18 cellular contexts compared by ENCODE assay signal in the genomic region with DNA sequence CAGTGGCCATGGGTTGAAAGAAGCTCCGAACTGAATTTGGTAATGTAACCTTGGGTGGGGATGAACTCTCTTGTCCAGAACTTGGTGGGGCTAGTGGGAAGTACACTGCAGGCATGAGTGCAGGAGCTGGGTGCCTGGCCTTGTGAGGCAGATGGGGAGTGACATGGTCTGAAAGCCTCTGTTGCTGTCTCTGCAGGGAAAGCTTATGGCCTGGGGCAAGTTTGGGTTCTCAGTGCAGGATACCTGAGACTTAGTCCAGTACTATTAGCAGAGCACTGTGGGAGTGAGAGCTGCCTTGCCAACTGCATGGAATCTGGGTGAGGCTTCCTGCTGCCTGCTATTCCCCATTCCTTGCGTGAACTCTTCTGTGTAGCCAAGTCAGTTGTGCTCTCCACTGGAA.
"Had no signal": no experiment of that assay in that cellular context is flagged by ENCODE, and none has a peak within 500 bp of the region (broad histone marks: within the 10 kb centered on the region; RNA-seq: fewer than 3 reads in every experiment).

No MANE protein-coding gene starts in this region.

- ATAC-seq: K562, Panc1, PC-3, Right ventricle myocardium inferior, SK-N-SH treated with all-trans-retinoic acid at 6 μM for 48 hours had no signal

- DNase-seq: Kasumi-1; MM.1S; NCI-H1092 treated with DMSO at 0.1 percent for 48 hours; NCI-H1436; NCI-H187; NCI-H2081 treated with DMSO at 0.1 percent for 48 hours; NCI-H345; NCI-H524; NCI-H526 treated with DMSO at 0.1 percent for 48 hours; NCI-H774; NK-92 treated with Interleukin-12 subunit alpha and Interleukin-12 subunit beta, amount 100 ng/mL, for 24 hours; SHP77 treated with DMSO at 0.1 percent for 48 hours had no signal

- H3K36me3 Mint-ChIP-seq: IgD-negative memory B cell had no signal

- H3K27me3 Mint-ChIP-seq: IgD-negative memory B cell had no signal

- H3K4me1 Mint-ChIP-seq: IgD-negative memory B cell had no signal

- H3K27ac Mint-ChIP-seq: IgD-negative memory B cell had no signal
